Comparison of ENCODE assay signal across 8 cellular contexts in genomic region chr19:58021541-58022282, GRCh38. TPM values are rescaled to one million over a fixed set of nuclear protein-coding genes. Genes with fewer than 3 reads are reported as not detected.
A peak's percentile ranks its signal among the peaks of the same experiment; 100 is the strongest.
DNase-seq lines count a peak whose midpoint lies in the region; ATAC-seq and FAIRE-seq lines count a peak whose summit lies in the region.

No MANE protein-coding gene starts in this region.

- no peak overlapping the region for H3K9ac ChIP-seq in GM23248

- in situ Hi-C loops in GM23248 (cut with MboI): no loop called here

- no peaks in the 10 kb centered on the region for H3K4me1 ChIP-seq in GM23248 (ENCODE audit: insufficient read depth)

- no peak for ATAC-seq in GM18868 (IDR thresholded peaks at IDR 0.05; ENCODE audit: unreplicated experiment)

- WGBS in GM23248 (ENCODE audit: low coverage in 1 of 2, low lambda C conversion rate in 2 of 2, missing lambda C conversion rate in 2 of 2), 2 experiments: 39 to 42% methylated on average over 30 of the region's 30 CpGs

- no peaks in the 10 kb centered on the region for H3K79me2 ChIP-seq in GM23248 (ENCODE audit: insufficient read depth)

- H3K27ac ChIP-seq in GM23248: no peak overlapping the region

- no peak overlapping the region for H3K4me3 ChIP-seq in GM23248

- no peaks in the 10 kb centered on the region for H4K20me1 ChIP-seq in GM23248 (ENCODE audit: insufficient read depth)

- no peaks in the 10 kb centered on the region for H3K9me3 ChIP-seq in GM23248 (ENCODE audit: low read depth)

- H3F3A ChIP-seq in GM23248 (ENCODE audit: insufficient read depth): no peaks in the 10 kb centered on the region

- peak overlapping the region; percentile 67 for H2AFZ ChIP-seq in GM23248

- DNase-seq in AG08396 (ENCODE audit: low spot score) (peak; percentile 60), GM23248 (peak; percentile 73), RCC 7860 (ENCODE audit: low spot score) (peak; percentile 15), kidney tubule cell (ENCODE audit: low spot score) (peak; percentile 35)
- peak; percentile 9 for DNase-seq in central memory CD4-positive, alpha-beta T cell
- peak; percentile 4 for DNase-seq in stimulated activated naive CD4-positive, alpha-beta T cell treated with Interleukin-2 at 50 U/mL for 16 hours (lab: John Stamatoyannopoulos, UW)
- no peak for DNase-seq in activated effector memory CD4-positive, alpha-beta T cell treated with Interleukin-2 at 50 U/mL for 16 hours

- H3K27me3 ChIP-seq in GM23248 (replicated peaks; ENCODE audit: insufficient read depth): no peaks in the 10 kb centered on the region

- H3K36me3 ChIP-seq in GM23248 (ENCODE audit: low read depth): no peaks in the 10 kb centered on the region

- no peaks in the 10 kb centered on the region for H3K9me2 ChIP-seq in GM23248 (ENCODE audit: insufficient read depth)

- no peak overlapping the region for H3K4me2 ChIP-seq in GM23248 (ENCODE audit: unreplicated experiment)

- FAIRE-seq in RCC 7860 (lab: Jason Lieb, UNC): no peak

RNA-seq across cellular contexts. Expression of gene ZSCAN1, which starts 12.1 kb away (rescaled TPM):
- not detected in 2 replicates for total RNA-seq in GM23248 (2014; rRNA removed; shearing (Covaris generic))
- polyA plus RNA-seq in GM23248 (2016; fragmentation: Nextera tagmentation; extraction: Ambion mirVana): 0.27 and 0.39 TPM in 2 replicates

RNA-seq across cellular contexts. Expression of gene ZNF606, which starts 19.1 kb away (rescaled TPM):
- 15.0 and 17.2 TPM in 2 replicates for total RNA-seq in GM23248 (2014; rRNA removed; shearing (Covaris generic))
- polyA plus RNA-seq in GM23248 (2016; fragmentation: Nextera tagmentation; extraction: Ambion mirVana): 8.0 and 8.1 TPM in 2 replicates

RNA-seq across cellular contexts. Expression of gene ZNF135, which starts 37.4 kb away (rescaled TPM):
- total RNA-seq in GM23248 (2014; rRNA removed; shearing (Covaris generic)): 5.1 and 6.4 TPM in 2 replicates
- polyA plus RNA-seq in GM23248 (2016; fragmentation: Nextera tagmentation; extraction: Ambion mirVana): 4.6 and 4.9 TPM in 2 replicates

RNA-seq across cellular contexts. Expression of gene C19orf18, which starts 47.4 kb away (rescaled TPM):
- total RNA-seq in GM23248 (2014; rRNA removed; shearing (Covaris generic)): 0.25 TPM in 1 of 2 replicates, not detected in the other
- 0.79 and 1.0 TPM in 2 replicates for polyA plus RNA-seq in GM23248 (2016; fragmentation: Nextera tagmentation; extraction: Ambion mirVana)
